Comparison of ENCODE assay signal across 18 cellular contexts in genomic region chr16:28010671-28011070, GRCh38. TPM values are rescaled to one million over a fixed set of nuclear protein-coding genes. Genes with fewer than 3 reads are reported as not detected.
A peak's percentile ranks its signal among the peaks of the same experiment; 100 is the strongest.
DNase-seq lines count a peak whose midpoint lies in the region; ATAC-seq lines count a peak whose summit lies in the region.
"Had no signal": no experiment of that assay in that cellular context is flagged by ENCODE, and none has a peak within 500 bp of the region (broad histone marks: within the 10 kb centered on the region; RNA-seq: fewer than 3 reads in every experiment).

No MANE protein-coding gene starts in this region.

- no peak overlapping the region for H3K4ac ChIP-seq in neuronal stem cell (ENCODE audit: low read length)

- peaks cover 15% of the 10 kb centered on the region for H3K4me1 ChIP-seq in BLaER1
- H3K4me1 ChIP-seq in neuronal stem cell (ENCODE audit: control insufficient read depth in 2 of 2, insufficient read depth in 1 of 2, low read depth in 1 of 2, low read length in 2 of 2) = peaks cover 0 to 11% of the 10 kb centered on the region in 2 donors
- no peaks in the 10 kb centered on the region for H3K4me1 ChIP-seq in HAP-1
- H3K4me1 ChIP-seq: right lobe of liver had no signal

- H3K14ac ChIP-seq in neuronal stem cell (ENCODE audit: low read length) = no peak overlapping the region

- no peak overlapping the region for H3K18ac ChIP-seq in neuronal stem cell (ENCODE audit: low read length)

- H4K20me1 ChIP-seq in BLaER1 = no peaks in the 10 kb centered on the region

- H3K79me1 ChIP-seq in neuronal stem cell (ENCODE audit: low read depth, low read length) = no peaks in the 10 kb centered on the region

- no peak overlapping the region for H2BK5ac ChIP-seq in neuronal stem cell (ENCODE audit: low read length)

- no peaks in the 10 kb centered on the region for H3K9me3 ChIP-seq in BLaER1
- H3K9me3 ChIP-seq in neuronal stem cell (replicated peaks in 1 of 2; ENCODE audit: control insufficient read depth in 2 of 2, insufficient read depth in 1 of 2, low read depth in 1 of 2, low read length in 2 of 2) = no peaks in the 10 kb centered on the region
- H3K9me3 ChIP-seq in HAP-1 = no peaks in the 10 kb centered on the region
- H3K9me3 ChIP-seq: right lobe of liver had no signal

- H3K4me3 ChIP-seq in BLaER1 = no peak overlapping the region
- H3K4me3 ChIP-seq in neuronal stem cell (ENCODE audit: low read length in 2 of 2) = no peak overlapping the region
- H3K4me3 ChIP-seq in HAP-1 = no peak overlapping the region
- H3K4me3 ChIP-seq: K562, right lobe of liver had no signal

- no peak overlapping the region for H2BK15ac ChIP-seq in neuronal stem cell (ENCODE audit: low read length)

- DNase-seq in LHCN-M2 (ENCODE audit: low read depth) (peak; percentile 46), caudate nucleus (lab: John Stamatoyannopoulos, UW) (peak in 20 of 61 donors; percentile 7 to 58 (median 24)), neuronal stem cell (ENCODE audit: low spot score) (no peak), RKO (ENCODE audit: low spot score) (no peak), HAP-1 (ENCODE audit: low spot score in 2 of 2) (no peak)
- no peak for DNase-seq in activated CD4-positive, alpha-beta T cell treated with anti-CD3 and anti-CD28 coated beads, Interleukin-2, amount 50 U/mL, for 48 hours
- DNase-seq: activated CD4-positive, alpha-beta T cell treated with anti-CD3 and anti-CD28 coated beads for 1 hour; activated naive CD4-positive, alpha-beta T cell treated with anti-CD3 and anti-CD28 coated beads for 36 hours; C1 segment of cervical spinal cord; DMS53; NK-92 treated with Interleukin-12 subunit alpha and Interleukin-12 subunit beta, amount 100 ng/mL, for 24 hours; right lobe of liver; Right ventricle myocardium superior; T-helper 17 cell had no signal

- H3K23ac ChIP-seq in neuronal stem cell (ENCODE audit: low read depth, low read length, poor library complexity) = no peak overlapping the region

- no peak overlapping the region for H2AK5ac ChIP-seq in neuronal stem cell (ENCODE audit: low read depth, low read length)

- in situ Hi-C loops in HAP-1 (cut with MboI; ENCODE audit: low sequenced_read_pairs) = no loop called here

- H3K9ac ChIP-seq in BLaER1 (no peak overlapping the region), neuronal stem cell (ENCODE audit: low read depth, low read length, poor library complexity) (no peak overlapping the region)

- H3K4me2 ChIP-seq in BLaER1 = peak overlapping the region; percentile 60
- H3K4me2 ChIP-seq in neuronal stem cell (ENCODE audit: insufficient read depth, low read length, poor library complexity, severe bottlenecking) = no peak overlapping the region

- H3K27me3 ChIP-seq in BLaER1 (no peaks in the 10 kb centered on the region), neuronal stem cell (ENCODE audit: control insufficient read depth in 3 of 3, insufficient read depth in 3 of 3, low read depth in 1 of 3, low read length in 3 of 3) (peaks cover 0 to 5% (median 0%) of the 10 kb centered on the region in 3 experiments), HAP-1 (ENCODE audit: low read depth) (peaks cover 20% of the 10 kb centered on the region)
- H3K27me3 ChIP-seq: right lobe of liver had no signal

- peak overlapping the region; percentile 45 for H2AFZ ChIP-seq in neuronal stem cell (ENCODE audit: low read length)

- ATAC-seq in GM18520 (IDR thresholded peaks at IDR 0.05; ENCODE audit: unreplicated experiment) = no peak
- ATAC-seq: K562, right lobe of liver, T-helper 17 cell had no signal

- no peak overlapping the region for H2BK12ac ChIP-seq in neuronal stem cell (ENCODE audit: low read length)

- WGBS in neuronal stem cell (ENCODE audit: extremely low coverage in 2 of 2, insufficient read length in 2 of 2, insufficient replicate concordance in 1 of 2), 2 donors = no CpG with 5 or more reads among the region's 9 CpGs

- H3K36me3 ChIP-seq in BLaER1 (no peaks in the 10 kb centered on the region), neuronal stem cell (replicated peaks in 1 of 2; ENCODE audit: control insufficient read depth in 2 of 2, insufficient read depth in 2 of 2, low read length in 2 of 2) (no peaks in the 10 kb centered on the region), HAP-1 (replicated peaks) (no peaks in the 10 kb centered on the region)
- H3K36me3 ChIP-seq: right lobe of liver had no signal

- no peak overlapping the region for H4K91ac ChIP-seq in neuronal stem cell (ENCODE audit: low read depth, low read length, poor library complexity)

- peak overlapping the region; percentile 49 for H3K27ac ChIP-seq in BLaER1
- H3K27ac ChIP-seq in caudate nucleus (ENCODE audit: low read depth, low read length) = peak overlapping the region; percentile 73
- no peak overlapping the region for H3K27ac ChIP-seq in neuronal stem cell (replicated peaks; ENCODE audit: low read length)
- H3K27ac ChIP-seq: right lobe of liver had no signal

- no peak overlapping the region for H4K8ac ChIP-seq in neuronal stem cell (ENCODE audit: low read depth, low read length)

- H2BK120ac ChIP-seq in neuronal stem cell (ENCODE audit: low read depth, low read length) = no peak overlapping the region

RNA-seq across cellular contexts. Expression of gene GSG1L, which starts 52.8 kb away (rescaled TPM):
- not detected in 2 replicates for total RNA-seq in LHCN-M2 (2014; rRNA removed)
- not detected for polyA plus RNA-seq in LHCN-M2 (2012)
- 0.04 TPM for polyA plus RNA-seq in neuronal stem cell (2013, experiment 1 of 2)
- polyA plus RNA-seq in neuronal stem cell (2013, experiment 2 of 2) = 0.03 TPM
- total RNA-seq: activated naive CD4-positive, alpha-beta T cell treated with anti-CD3 and anti-CD28 coated beads for 36 hours; dermis microvascular lymphatic vessel endothelial cell; K562; Right ventricle myocardium superior; T-helper 17 cell had no signal
- polyA plus RNA-seq: K562 had no signal
